Comparison of ENCODE assay signal across 1 cellular context in genomic region chr11:888290-889212, GRCh38.
TF ChIP-seq lines count a peak whose summit lies in the region.

No MANE protein-coding gene starts in this region.

TF ChIP-seq in K562, 482 proteins besides CTCF, POLR2A, EP300 and RAD21:
- TF ChIP-seq POLR2B (IDR thresholded peaks at IDR 0.05; ENCODE audit: low read depth, partially characterized antibody) (no peak), RBFOX2 (IDR thresholded peaks at IDR 0.05; ENCODE audit: low read depth, low read length) (0 out of 2 replicates have a peak, but pooled peaks have one; percentile 11), XRCC5 (IDR thresholded peaks at IDR 0.05; ENCODE audit: low read depth, low read length) (no peak)
